ENCODE assay signal across 8 cellular contexts in genomic region chr9:2016411-2017208, GRCh38. TPM values are rescaled to one million over a fixed set of nuclear protein-coding genes. Genes with fewer than 3 reads are reported as not detected.
A peak's percentile ranks its signal among the peaks of the same experiment; 100 is the strongest.
DNase-seq lines count a peak whose midpoint lies in the region; ATAC-seq and TF ChIP-seq lines count a peak whose summit lies in the region.

No MANE protein-coding gene starts in this region.

- peaks cover 16% of the 10 kb centered on the region for H4K20me1 ChIP-seq in neural progenitor cell (ENCODE audit: low read depth)

- H3K27ac ChIP-seq in neural progenitor cell: no peak overlapping the region
- H3K27ac ChIP-seq in stomach smooth muscle (ENCODE audit: low read length): peak overlapping the region; percentile 92

- H3K9me3 ChIP-seq in neural progenitor cell (ENCODE audit: low read depth) (no peaks in the 10 kb centered on the region), stomach smooth muscle (ENCODE audit: control insufficient read depth in 2 of 2, low read length in 2 of 2) (no peaks in the 10 kb centered on the region)

- no peaks in the 10 kb centered on the region for H3K36me3 ChIP-seq in neural progenitor cell
- H3K36me3 ChIP-seq in stomach smooth muscle (ENCODE audit: control insufficient read depth in 2 of 2, insufficient read depth in 2 of 2, low read length in 2 of 2): no peaks in the 10 kb centered on the region

- H3K4me2 ChIP-seq in neural progenitor cell: peak overlapping the region; percentile 92

- H3K4me3 ChIP-seq in neural progenitor cell (peak overlapping the region; percentile 71), stomach smooth muscle (ENCODE audit: low read length in 2 of 2) (peak overlapping the region; percentile 90 to 91)

- no peaks in the 10 kb centered on the region for H3K9me3 Mint-ChIP-seq in neural progenitor cell

- H3K27ac Mint-ChIP-seq in neural progenitor cell: no peak overlapping the region

- H2AFZ ChIP-seq in neural progenitor cell (replicated peaks): peak overlapping the region; percentile 89

- ATAC-seq in HG03432 (IDR thresholded peaks at IDR 0.05; ENCODE audit: unreplicated experiment): peak; percentile 13
- no peak for ATAC-seq in HG03175 (IDR thresholded peaks at IDR 0.05; ENCODE audit: unreplicated experiment)

- DNase-seq in Caki2 (ENCODE audit: low read depth): peak; percentile 69
- DNase-seq in RPMI7951 (ENCODE audit: low read depth): peak; percentile 76
- peak; percentile 51 for DNase-seq in activated gamma-delta T cell treated with Interleukin-2 at 50 U/mL for 16 hours
- DNase-seq in foreskin melanocyte: peak; percentile 66
- peak; percentile 78 for DNase-seq in neural progenitor cell (ENCODE audit: low spot score)

- peak overlapping the region; percentile 93 for H3K4me3 Mint-ChIP-seq in neural progenitor cell

- H3K4me1 ChIP-seq in neural progenitor cell: peaks cover 17% of the 10 kb centered on the region
- H3K4me1 ChIP-seq in stomach smooth muscle (ENCODE audit: control insufficient read depth, insufficient read depth, low read length): peaks cover 13% of the 10 kb centered on the region

- TF ChIP-seq CTCF in neural progenitor cell (IDR thresholded peaks at IDR 0.05): peak; percentile 16

- H3K36me3 Mint-ChIP-seq in neural progenitor cell: no peaks in the 10 kb centered on the region

- H3K27me3 ChIP-seq in neural progenitor cell (peaks cover 100% of the 10 kb centered on the region), stomach smooth muscle (ENCODE audit: control insufficient read depth in 1 of 2, insufficient read depth in 2 of 2, low read length in 2 of 2) (no peaks in the 10 kb centered on the region)

- in situ Hi-C loops in Caki2 (cut with HindIII; ENCODE audit: low pct_unique_long_range_greater_than_20kb, low sequenced_read_pairs): no loop called here

- H3K79me2 ChIP-seq in neural progenitor cell (ENCODE audit: low read depth): no peaks in the 10 kb centered on the region

- no peak overlapping the region for H3K9ac ChIP-seq in neural progenitor cell
- H3K9ac ChIP-seq in stomach smooth muscle (ENCODE audit: low read length in 2 of 2): peak overlapping the region; percentile 87 to 95

- H3F3A ChIP-seq in neural progenitor cell (ENCODE audit: low read depth): no peaks in the 10 kb centered on the region

- H3K4me1 Mint-ChIP-seq in neural progenitor cell: peaks cover 14% of the 10 kb centered on the region

- H3K27me3 Mint-ChIP-seq in neural progenitor cell (ENCODE audit: insufficient read depth, low read depth): peaks cover 44% of the 10 kb centered on the region

RNA-seq across cellular contexts. Expression of gene SMARCA2, which starts 1.5 kb away (rescaled TPM):
- 11.5 and 20.8 TPM in 2 replicates for total RNA-seq in Caki2 (2014; rRNA removed; shearing (Covaris generic); ENCODE audit: low replicate concordance)
- 38.5 and 64.2 TPM in 2 replicates for total RNA-seq in RPMI7951 (2014; rRNA removed; shearing (Covaris generic))
- 2.3 and 4.2 TPM in 2 replicates for total RNA-seq in neural progenitor cell (ENCODE audit: low replicate concordance)
